19 cellular contexts compared by ENCODE assay signal in the genomic region with DNA sequence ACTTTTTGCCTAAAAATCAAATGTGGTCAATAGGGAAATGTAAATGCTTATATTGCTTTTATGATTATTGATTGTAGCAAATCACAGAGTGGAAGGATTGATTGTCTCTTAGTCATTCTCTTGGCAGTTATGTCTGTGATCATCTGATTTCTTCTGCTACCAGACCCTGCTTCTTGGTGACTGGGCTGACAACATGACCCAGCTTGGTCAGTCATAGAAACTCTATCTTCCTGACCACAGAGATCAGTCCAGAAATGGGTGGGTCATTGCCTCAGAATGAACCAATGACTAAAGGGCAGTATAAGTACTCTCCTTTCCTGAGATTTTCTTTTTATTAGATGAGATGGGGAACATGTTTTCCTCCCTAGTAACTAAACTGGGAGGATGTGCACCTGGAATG.
DNase-seq lines count a peak whose midpoint lies in the region; ATAC-seq and TF ChIP-seq lines count a peak whose summit lies in the region.
"Had no signal": no experiment of that assay in that cellular context is flagged by ENCODE, and none has a peak within 500 bp of the region (broad histone marks: within the 10 kb centered on the region; RNA-seq: fewer than 3 reads in every experiment).

No MANE protein-coding gene starts in this region.

- CTCF ChIA-PET in activated CD4-positive, alpha-beta T cell treated with anti-CD3 and anti-CD28 coated beads for 36 hours (lab: Charles Lee) = no interaction called here

- H3K36me3 Mint-ChIP-seq in activated CD4-positive, alpha-beta T cell treated with anti-CD3 and anti-CD28 coated beads for 36 hours (ENCODE audit: low read depth) = no peaks in the 10 kb centered on the region
- no peaks in the 10 kb centered on the region for H3K36me3 Mint-ChIP-seq in mesothelial cell of epicardium
- H3K36me3 Mint-ChIP-seq: CD4-positive, CD25-positive, alpha-beta regulatory T cell; stimulated activated memory B cell treated with anti-CD40 and anti-IgM and Interleukin-4, amounts not matched to agents 10 μg/mL and 1 μg/mL and 100 μg/mL, for 72 hours had no signal

- peak; percentile 18 for DNase-seq in A172 (ENCODE audit: low spot score)
- DNase-seq in HCEC 1CT = peak; percentile 80
- peak; percentile 9 for DNase-seq in adipocyte (ENCODE audit: low read depth)
- DNase-seq in hepatocyte (ENCODE audit: low spot score) = no peak
- DNase-seq in activated naive CD4-positive, alpha-beta T cell treated with Interleukin-2 at 50 U/mL for 16 hours = no peak
- DNase-seq in activated CD4-positive, alpha-beta T cell treated with anti-CD3 and anti-CD28 coated beads for 36 hours = no peak
- DNase-seq in mesothelial cell of epicardium (ENCODE audit: low spot score in 2 of 2, unreplicated experiment in 2 of 2) = no peak
- DNase-seq: activated gamma-delta T cell; anterior cingulate cortex; CD4-positive, CD25-positive, alpha-beta regulatory T cell; colonic mucosa; DND-41; NCI-H1048; NCI-H526 treated with DMSO at 0.1 percent for 48 hours had no signal

- H3K4me3 Mint-ChIP-seq in activated CD4-positive, alpha-beta T cell treated with anti-CD3 and anti-CD28 coated beads for 36 hours = no peak overlapping the region
- no peak overlapping the region for H3K4me3 Mint-ChIP-seq in mesothelial cell of epicardium
- H3K4me3 Mint-ChIP-seq: CD4-positive, CD25-positive, alpha-beta regulatory T cell; natural killer cell treated with Interleukin-12 subunit alpha and Interleukin-12 subunit beta and Interleukin-15 and Interleukin-18, amount 100 ng/mL, for 72 hours; stimulated activated memory B cell treated with anti-CD40 and anti-IgM and Interleukin-4, amounts not matched to agents 10 μg/mL and 1 μg/mL and 100 μg/mL, for 72 hours had no signal

- no peaks in the 10 kb centered on the region for H4K20me1 ChIP-seq in hepatocyte (ENCODE audit: insufficient read depth, poor library complexity, severe bottlenecking)

- peaks cover 14% of the 10 kb centered on the region for H3K27me3 Mint-ChIP-seq in activated CD4-positive, alpha-beta T cell treated with anti-CD3 and anti-CD28 coated beads for 36 hours
- no peaks in the 10 kb centered on the region for H3K27me3 Mint-ChIP-seq in mesothelial cell of epicardium (ENCODE audit: low read depth)
- H3K27me3 Mint-ChIP-seq: progenitor cell of endocrine pancreas; stimulated activated memory B cell treated with anti-CD40 and anti-IgM and Interleukin-4, amounts not matched to agents 10 μg/mL and 1 μg/mL and 100 μg/mL, for 72 hours had no signal

- H3K36me3 ChIP-seq in adipocyte (ENCODE audit: control insufficient read depth, insufficient read depth, low read length, severe bottlenecking) (no peaks in the 10 kb centered on the region), hepatocyte (replicated peaks; ENCODE audit: insufficient read depth, low read depth) (no peaks in the 10 kb centered on the region)
- H3K36me3 ChIP-seq: colonic mucosa, tibial nerve had no signal

- no peak for TF ChIP-seq CTCF in hepatocyte (IDR thresholded peaks at IDR 0.05; ENCODE audit: poor library complexity)
- no peak for TF ChIP-seq CTCF in mesothelial cell of epicardium (IDR thresholded peaks at IDR 0.05; ENCODE audit: unreplicated experiment)

- POLR2A ChIA-PET in activated CD4-positive, alpha-beta T cell treated with anti-CD3 and anti-CD28 coated beads for 36 hours (lab: Charles Lee) = interaction anchor here (0.7 kb wide), 1 partner anchor 65 kb away, joined by 3 read pairs; no protein-coding TSS in a partner anchor

- no peak overlapping the region for H2AFZ ChIP-seq in hepatocyte

- no peak overlapping the region for H3K4me3 ChIP-seq in adipocyte (ENCODE audit: low read length)
- no peak overlapping the region for H3K4me3 ChIP-seq in hepatocyte
- H3K4me3 ChIP-seq: colonic mucosa, tibial nerve had no signal

- H3K9me2 ChIP-seq in hepatocyte (replicated peaks; ENCODE audit: insufficient read depth) = no peaks in the 10 kb centered on the region

- H3K9me3 ChIP-seq in adipocyte (ENCODE audit: control insufficient read depth, low read length) (peaks cover 5% of the 10 kb centered on the region), hepatocyte (ENCODE audit: low read depth) (no peaks in the 10 kb centered on the region)
- H3K9me3 ChIP-seq: colonic mucosa had no signal

- ATAC-seq in activated CD4-positive, alpha-beta T cell treated with anti-CD3 and anti-CD28 coated beads for 36 hours = no peak
- no peak for ATAC-seq in GM21529 (IDR thresholded peaks at IDR 0.05; ENCODE audit: unreplicated experiment)
- ATAC-seq: natural killer cell treated with Interleukin-12 subunit alpha and Interleukin-12 subunit beta and Interleukin-15 and Interleukin-18, amount 100 ng/mL, for 72 hours; stimulated activated memory B cell treated with anti-CD40 and anti-IgM and Interleukin-4, amounts not matched to agents 10 μg/mL and 1 μg/mL and 100 μg/mL, for 72 hours had no signal

- H3K9ac ChIP-seq in adipocyte (ENCODE audit: low read length) = no peak overlapping the region

- H3K4me2 ChIP-seq in hepatocyte = no peak overlapping the region

- H3K27ac ChIP-seq in hepatocyte = peak overlapping the region; percentile 43
- H3K27ac ChIP-seq: colonic mucosa, tibial nerve had no signal

- H3K27me3 ChIP-seq in adipocyte (replicated peaks; ENCODE audit: control insufficient read depth, insufficient read depth, low read length) (no peaks in the 10 kb centered on the region), hepatocyte (no peaks in the 10 kb centered on the region)
- H3K27me3 ChIP-seq: colonic mucosa, tibial nerve had no signal

- peaks cover 13% of the 10 kb centered on the region for H3K4me1 ChIP-seq in adipocyte (ENCODE audit: control insufficient read depth, insufficient read depth, low read length)
- H3K4me1 ChIP-seq in hepatocyte (ENCODE audit: insufficient read depth) = peaks cover 4% of the 10 kb centered on the region
- H3K4me1 ChIP-seq: colonic mucosa, tibial nerve had no signal

- H3K27ac Mint-ChIP-seq in activated CD4-positive, alpha-beta T cell treated with anti-CD3 and anti-CD28 coated beads for 36 hours = no peak overlapping the region
- no peak overlapping the region for H3K27ac Mint-ChIP-seq in mesothelial cell of epicardium
- H3K27ac Mint-ChIP-seq: CD4-positive, CD25-positive, alpha-beta regulatory T cell; natural killer cell treated with Interleukin-12 subunit alpha and Interleukin-12 subunit beta and Interleukin-15 and Interleukin-18, amount 100 ng/mL, for 72 hours; progenitor cell of endocrine pancreas; stimulated activated memory B cell treated with anti-CD40 and anti-IgM and Interleukin-4, amounts not matched to agents 10 μg/mL and 1 μg/mL and 100 μg/mL, for 72 hours had no signal

- H3K9me3 Mint-ChIP-seq in activated CD4-positive, alpha-beta T cell treated with anti-CD3 and anti-CD28 coated beads for 36 hours (ENCODE audit: low read depth) = peaks cover 12% of the 10 kb centered on the region
- peaks cover 27% of the 10 kb centered on the region for H3K9me3 Mint-ChIP-seq in mesothelial cell of epicardium

- H3K79me2 ChIP-seq in hepatocyte = no peaks in the 10 kb centered on the region

- no peaks in the 10 kb centered on the region for H3K4me1 Mint-ChIP-seq in activated CD4-positive, alpha-beta T cell treated with anti-CD3 and anti-CD28 coated beads for 36 hours
- peaks cover 3% of the 10 kb centered on the region for H3K4me1 Mint-ChIP-seq in mesothelial cell of epicardium
- H3K4me1 Mint-ChIP-seq: CD4-positive, CD25-positive, alpha-beta regulatory T cell; stimulated activated memory B cell treated with anti-CD40 and anti-IgM and Interleukin-4, amounts not matched to agents 10 μg/mL and 1 μg/mL and 100 μg/mL, for 72 hours had no signal

- intact Hi-C loops in activated CD4-positive, alpha-beta T cell treated with anti-CD3 and anti-CD28 coated beads for 36 hours (cut with DNase I, micrococcal nuclease) = no loop called here

Comparison
In these comparisons a context has a peak if more than half of its experiments do, and no peak if none do; other contexts are left out.
1. DNase-seq: peak in A172 (single experiment), HCEC 1CT (single experiment) and adipocyte (single experiment); none in hepatocyte (single experiment), activated naive CD4-positive, alpha-beta T cell treated with Interleukin-2 at 50 U/mL for 16 hours (single experiment), activated CD4-positive, alpha-beta T cell treated with anti-CD3 and anti-CD28 coated beads for 36 hours (single experiment) and mesothelial cell of epicardium (0 of 2).